8 cellular contexts compared by ENCODE assay signal in genomic region chr17:77066726-77067409, GRCh38.
A peak's percentile ranks its signal among the peaks of the same experiment; 100 is the strongest.
DNase-seq lines count a peak whose midpoint lies in the region; ATAC-seq and TF ChIP-seq lines count a peak whose summit lies in the region.
"Not testable (repeated sequence)": the region's sequence is repeated elsewhere in the genome, so short reads cannot be mapped to it uniquely, and the experiment has no call there.

No MANE protein-coding gene starts in this region.

- not testable (repeated sequence) for H3K27ac Mint-ChIP-seq in activated naive CD4-positive, alpha-beta T cell treated with anti-CD3 and anti-CD28 coated beads, Interleukin-2, amount 50 U/mL, for 72 hours; stimulated activated effector memory CD8-positive, alpha-beta T cell treated with anti-CD3 and anti-CD28 coated beads, Interleukin-12 subunit alpha, Interleukin-12 subunit beta, amount 100 ng/mL, for 72 hours

- not testable (repeated sequence) for H3K4me3 ChIP-seq in HFF-Myc (replicated peaks; ENCODE audit: low read depth, low read length); fibroblast of mammary gland (ENCODE audit: control insufficient read depth, low read depth, low read length); mesenchymal stem cell (ENCODE audit: insufficient read depth in 1 of 2, low read depth in 1 of 2, low read length in 2 of 2)

- not testable (repeated sequence) for H2AFZ ChIP-seq in mesenchymal stem cell (ENCODE audit: low read depth, low read length)

- not testable (repeated sequence) for H3K79me1 ChIP-seq in mesenchymal stem cell (replicated peaks; ENCODE audit: low read length, poor library complexity, severe bottlenecking)

- ATAC-seq in activated naive CD4-positive, alpha-beta T cell treated with anti-CD3 and anti-CD28 coated beads, Interleukin-2, amount 50 U/mL, for 72 hours = peak; percentile 74 to 79
- peak; percentile 66 for ATAC-seq in stimulated activated effector memory CD8-positive, alpha-beta T cell treated with anti-CD3 and anti-CD28 coated beads, Interleukin-12 subunit alpha, Interleukin-12 subunit beta, amount 100 ng/mL, for 72 hours

- not testable (repeated sequence) for H2BK15ac ChIP-seq in mesenchymal stem cell (ENCODE audit: low read depth, poor library complexity, severe bottlenecking)

- H3K27ac ChIP-seq in mesenchymal stem cell (ENCODE audit: low read length, poor library complexity, severe bottlenecking) = not testable (repeated sequence)

- H2BK120ac ChIP-seq in mesenchymal stem cell (ENCODE audit: low read depth, low read length) = not testable (repeated sequence)

- peaks cover 55 to 57% of the 10 kb centered on the region in 2 experiments for H3K27me3 ChIP-seq in mesenchymal stem cell (ENCODE audit: control insufficient read depth in 1 of 2, insufficient read depth in 1 of 2, low read length in 2 of 2)

- not testable (repeated sequence) for H4K8ac ChIP-seq in mesenchymal stem cell (ENCODE audit: low read length)

- peak overlapping the region in 1 of 2 experiments; percentile 21 for H2BK12ac ChIP-seq in mesenchymal stem cell (ENCODE audit: low read length in 2 of 2)

- not testable (repeated sequence) for H4K91ac ChIP-seq in mesenchymal stem cell (ENCODE audit: low read length)

- H3K9ac ChIP-seq in mesenchymal stem cell (ENCODE audit: low read length) = not testable (repeated sequence)

- DNase-seq in COLO668 (lab: John Stamatoyannopoulos, UW; ENCODE audit: unreplicated experiment) (peak; percentile 24), NCI-H2227 treated with DMSO at 0.1 percent for 48 hours (lab: John Stamatoyannopoulos, UW) (peak; percentile 67), T-helper 2 cell (peak in 3 of 5 experiments; percentile 11 to 37 (median 21)), fibroblast of mammary gland (ENCODE audit: low read depth) (peak; percentile 54), mesenchymal stem cell (peak; percentile 66)
- not testable (repeated sequence) for DNase-seq in HFF-Myc (ENCODE audit: extremely low read depth, low read depth)
- peak in 1 of 2 donors; percentile 48 for DNase-seq in activated naive CD4-positive, alpha-beta T cell treated with anti-CD3 and anti-CD28 coated beads, Interleukin-2, amount 50 U/mL, for 72 hours (ENCODE audit: low spot score in 2 of 2)
- peak; percentile 21 to 58 for DNase-seq in stimulated activated effector memory CD8-positive, alpha-beta T cell treated with anti-CD3 and anti-CD28 coated beads, Interleukin-12 subunit alpha, Interleukin-12 subunit beta, amount 100 ng/mL, for 72 hours (ENCODE audit: low spot score in 2 of 2)

- not testable (repeated sequence) for H2BK5ac ChIP-seq in mesenchymal stem cell (ENCODE audit: low read depth, low read length, poor library complexity, severe bottlenecking)

- not testable (repeated sequence) for H3K36me3 Mint-ChIP-seq in activated naive CD4-positive, alpha-beta T cell treated with anti-CD3 and anti-CD28 coated beads, Interleukin-2, amount 50 U/mL, for 72 hours; stimulated activated effector memory CD8-positive, alpha-beta T cell treated with anti-CD3 and anti-CD28 coated beads, Interleukin-12 subunit alpha, Interleukin-12 subunit beta, amount 100 ng/mL, for 72 hours

- peak; percentile 88 for TF ChIP-seq CTCF in HFF-Myc (IDR thresholded peaks at IDR 0.05; ENCODE audit: low read depth, low read length, missing control alignments)
- TF ChIP-seq CTCF in fibroblast of mammary gland (conservative IDR thresholded peaks at IDR 0.05; ENCODE audit: control insufficient read depth, insufficient read depth, low read depth, low read length) = peak; percentile 92

- H3K23ac ChIP-seq in mesenchymal stem cell (ENCODE audit: low read length in 2 of 2) = not testable (repeated sequence)

- 27% methylated on average over 10 of the region's 10 CpGs for WGBS in mesenchymal stem cell

- not testable (repeated sequence) for H3K36me3 ChIP-seq in mesenchymal stem cell (ENCODE audit: control insufficient read depth in 1 of 2, insufficient read depth in 2 of 2, low read depth in 1 of 2, low read length in 2 of 2)

- H3K4me2 ChIP-seq in mesenchymal stem cell (ENCODE audit: low read length, poor library complexity, severe bottlenecking) = not testable (repeated sequence)

- not testable (repeated sequence) for H3K14ac ChIP-seq in mesenchymal stem cell (ENCODE audit: low read length in 2 of 2)

- H3K9me3 ChIP-seq in mesenchymal stem cell (ENCODE audit: control insufficient read depth, low read length) = not testable (repeated sequence)

- H2AK5ac ChIP-seq in mesenchymal stem cell (ENCODE audit: low read length, severe bottlenecking) = not testable (repeated sequence)

- H3K18ac ChIP-seq in mesenchymal stem cell (ENCODE audit: low read depth in 1 of 2, low read length in 2 of 2) = not testable (repeated sequence)

- H3K4ac ChIP-seq in mesenchymal stem cell (ENCODE audit: low read depth in 1 of 2, low read length in 2 of 2) = not testable (repeated sequence)

- H3K4me1 ChIP-seq in mesenchymal stem cell (ENCODE audit: control insufficient read depth, insufficient read depth, low read depth, low read length) = not testable (repeated sequence)

- H3K9me3 Mint-ChIP-seq in activated naive CD4-positive, alpha-beta T cell treated with anti-CD3 and anti-CD28 coated beads, Interleukin-2, amount 50 U/mL, for 72 hours; stimulated activated effector memory CD8-positive, alpha-beta T cell treated with anti-CD3 and anti-CD28 coated beads, Interleukin-12 subunit alpha, Interleukin-12 subunit beta, amount 100 ng/mL, for 72 hours: not testable (repeated sequence)

- H3K4me3 Mint-ChIP-seq in stimulated activated effector memory CD8-positive, alpha-beta T cell treated with anti-CD3 and anti-CD28 coated beads, Interleukin-12 subunit alpha, Interleukin-12 subunit beta, amount 100 ng/mL, for 72 hours = not testable (repeated sequence)

- not testable (repeated sequence) for H3K4me1 Mint-ChIP-seq in stimulated activated effector memory CD8-positive, alpha-beta T cell treated with anti-CD3 and anti-CD28 coated beads, Interleukin-12 subunit alpha, Interleukin-12 subunit beta, amount 100 ng/mL, for 72 hours
